Comparison of ENCODE assay signal across 7 cellular contexts in genomic region chr12:123271182-123271491, GRCh38. TPM values are rescaled to one million over a fixed set of nuclear protein-coding genes. Genes with fewer than 3 reads are reported as not detected.
DNase-seq lines count a peak whose midpoint lies in the region; ATAC-seq and TF ChIP-seq lines count a peak whose summit lies in the region.

No MANE protein-coding gene starts in this region.

- H3K4me3 ChIP-seq in coronary artery (peak overlapping the region; percentile 80), lower leg skin (ENCODE audit: low read depth, poor library complexity, severe bottlenecking) (peak overlapping the region; percentile 27)

- 0% methylated on average over 2 of the region's 47 CpGs; no CpG with 5 or more reads in 1 of the 2 donors for WGBS in lower leg skin, 2 donors

- no peak for TF ChIP-seq POLR2A in lower leg skin (IDR thresholded peaks at IDR 0.05)

- DNase-seq in NCI-H2196 (lab: John Stamatoyannopoulos, UW; ENCODE audit: unreplicated experiment): peak; percentile 73
- DNase-seq in activated CD4-positive, alpha-beta T cell treated with anti-CD3 and anti-CD28 coated beads, Interleukin-2, amount 10 ng/mL, durations not matched to agents 24 days and 14 days: peak; percentile 93
- no peak for DNase-seq in coronary artery (ENCODE audit: low spot score)
- DNase-seq in lower leg skin (ENCODE audit: low spot score in 2 of 2): peak in 1 of 2 donors; percentile 95
- peak; percentile 61 to 63 (median 63) for DNase-seq in stimulated activated CD4-positive, alpha-beta T cell treated with anti-CD3 and anti-CD28 coated beads, TNF-alpha, amount 100 ng/mL, for 4 hours (ENCODE audit: low read depth in 3 of 3)

- H3K36me3 Mint-ChIP-seq in activated CD4-positive, alpha-beta T cell treated with anti-CD3 and anti-CD28 coated beads, Interleukin-2, amount 10 ng/mL, durations not matched to agents 24 days and 14 days (ENCODE audit: low read depth): peaks cover 2% of the 10 kb centered on the region

- H3K4me3 Mint-ChIP-seq in activated CD4-positive, alpha-beta T cell treated with anti-CD3 and anti-CD28 coated beads, Interleukin-2, amount 10 ng/mL, durations not matched to agents 24 days and 14 days: no peak overlapping the region

- no peaks in the 10 kb centered on the region for H3K9me3 Mint-ChIP-seq in activated CD4-positive, alpha-beta T cell treated with anti-CD3 and anti-CD28 coated beads, Interleukin-2, amount 10 ng/mL, durations not matched to agents 24 days and 14 days

- peak; percentile 66 for ATAC-seq in GM18498 (IDR thresholded peaks at IDR 0.05; ENCODE audit: unreplicated experiment)
- ATAC-seq in HG02759 (IDR thresholded peaks at IDR 0.05; ENCODE audit: unreplicated experiment): peak; percentile 75

- no peak for TF ChIP-seq CTCF in coronary artery (IDR thresholded peaks at IDR 0.05)
- TF ChIP-seq CTCF in lower leg skin (IDR thresholded peaks at IDR 0.05): no peak

- intact Hi-C loops in activated CD4-positive, alpha-beta T cell treated with anti-CD3 and anti-CD28 coated beads, Interleukin-2, amount 10 ng/mL, durations not matched to agents 24 days and 14 days (cut with micrococcal nuclease): loop anchor here (1.0 to 2.0 kb wide), 2 partner anchors 38 to 118 kb away; partner anchors contain the start of genes MPHOSPH9 and MTRFR
- intact Hi-C loops in lower leg skin (cut with DNase I; ENCODE audit: low total_unique reads): no loop called here

- peaks cover 16% of the 10 kb centered on the region for H3K4me1 Mint-ChIP-seq in activated CD4-positive, alpha-beta T cell treated with anti-CD3 and anti-CD28 coated beads, Interleukin-2, amount 10 ng/mL, durations not matched to agents 24 days and 14 days

- peak overlapping the region in 1 of 2 donors; percentile 95 for H3K27ac ChIP-seq in coronary artery

- no peaks in the 10 kb centered on the region for H3K27me3 Mint-ChIP-seq in activated CD4-positive, alpha-beta T cell treated with anti-CD3 and anti-CD28 coated beads, Interleukin-2, amount 10 ng/mL, durations not matched to agents 24 days and 14 days

- no peak overlapping the region for H3K27ac Mint-ChIP-seq in activated CD4-positive, alpha-beta T cell treated with anti-CD3 and anti-CD28 coated beads, Interleukin-2, amount 10 ng/mL, durations not matched to agents 24 days and 14 days

RNA-seq across cellular contexts. Expression of gene CDK2AP1, which starts 0.5 kb away (rescaled TPM):
- total RNA-seq in activated CD4-positive, alpha-beta T cell treated with anti-CD3 and anti-CD28 coated beads, Interleukin-2, amount 10 ng/mL, durations not matched to agents 24 days and 14 days: 78.0 and 80.5 TPM in 2 replicates
- 10 to 100 TPM; 35.3 to 85.6 (median 56.3) TPM for total RNA-seq in lower leg skin

RNA-seq across cellular contexts. Expression of gene MTRFR, which starts 37.9 kb away (rescaled TPM):
- 30.3 and 30.5 TPM in 2 replicates for total RNA-seq in activated CD4-positive, alpha-beta T cell treated with anti-CD3 and anti-CD28 coated beads, Interleukin-2, amount 10 ng/mL, durations not matched to agents 24 days and 14 days
- total RNA-seq in lower leg skin: 10 to 100 TPM in 3 of 4 donors, 1 to 10 TPM in 1; 9.8 to 27.0 (median 11.8) TPM

RNA-seq across cellular contexts. Expression of gene MPHOSPH9, which starts 38.2 kb away (rescaled TPM):
- total RNA-seq in activated CD4-positive, alpha-beta T cell treated with anti-CD3 and anti-CD28 coated beads, Interleukin-2, amount 10 ng/mL, durations not matched to agents 24 days and 14 days: 87.1 and 90.3 TPM in 2 replicates
- 10 to 100 TPM in 1 of 4 donors, 1 to 10 TPM in 3; 3.5 to 16.8 (median 9.8) TPM for total RNA-seq in lower leg skin
